ENCODE assay signal across 1 cellular context in the genomic region with DNA sequence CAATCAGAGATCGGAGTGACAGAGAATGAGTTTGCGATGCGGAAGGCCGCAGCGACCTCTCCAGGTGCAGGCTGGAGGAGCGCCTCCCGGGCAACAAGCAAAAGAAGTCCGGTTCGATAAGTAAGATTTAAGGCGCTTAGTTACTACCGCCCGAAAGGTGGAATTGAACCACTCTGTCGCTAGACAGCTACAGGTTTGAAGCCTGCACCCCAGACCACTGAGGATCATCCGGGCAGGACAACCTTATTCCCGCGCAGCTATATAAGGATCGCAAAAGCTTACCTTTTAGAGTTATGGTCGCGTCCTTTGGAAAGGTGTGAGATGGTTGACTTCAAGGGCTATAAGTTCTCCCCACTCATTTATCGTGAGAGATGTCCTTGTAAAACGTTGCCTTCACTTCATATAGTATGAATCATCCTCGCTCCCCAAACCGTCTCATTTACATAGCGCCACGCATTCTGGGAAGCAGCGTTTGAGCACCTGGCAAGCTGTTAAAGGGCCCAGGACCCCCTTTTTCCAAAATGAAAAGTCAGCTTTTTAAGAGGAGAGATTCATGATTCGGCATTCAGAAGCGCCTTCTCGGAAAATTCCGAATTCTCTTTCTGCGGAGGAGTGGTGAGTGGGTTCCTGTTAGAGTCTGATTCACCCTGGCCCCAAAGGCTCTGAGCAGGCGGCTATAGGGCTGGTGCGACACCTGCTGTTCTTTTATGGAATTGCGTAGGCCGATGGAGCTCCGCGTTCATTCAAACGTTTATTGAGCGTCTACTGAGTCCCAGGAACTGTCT.
A peak's percentile ranks its signal among the peaks of the same experiment; 100 is the strongest.
TF ChIP-seq lines count a peak whose summit lies in the region.

No MANE protein-coding gene starts in this region.

TF ChIP-seq in HepG2, 621 proteins besides CTCF, POLR2A, EP300 and RAD21 (continued from another document and continues in another):
- TF ChIP-seq, protein P1, sequence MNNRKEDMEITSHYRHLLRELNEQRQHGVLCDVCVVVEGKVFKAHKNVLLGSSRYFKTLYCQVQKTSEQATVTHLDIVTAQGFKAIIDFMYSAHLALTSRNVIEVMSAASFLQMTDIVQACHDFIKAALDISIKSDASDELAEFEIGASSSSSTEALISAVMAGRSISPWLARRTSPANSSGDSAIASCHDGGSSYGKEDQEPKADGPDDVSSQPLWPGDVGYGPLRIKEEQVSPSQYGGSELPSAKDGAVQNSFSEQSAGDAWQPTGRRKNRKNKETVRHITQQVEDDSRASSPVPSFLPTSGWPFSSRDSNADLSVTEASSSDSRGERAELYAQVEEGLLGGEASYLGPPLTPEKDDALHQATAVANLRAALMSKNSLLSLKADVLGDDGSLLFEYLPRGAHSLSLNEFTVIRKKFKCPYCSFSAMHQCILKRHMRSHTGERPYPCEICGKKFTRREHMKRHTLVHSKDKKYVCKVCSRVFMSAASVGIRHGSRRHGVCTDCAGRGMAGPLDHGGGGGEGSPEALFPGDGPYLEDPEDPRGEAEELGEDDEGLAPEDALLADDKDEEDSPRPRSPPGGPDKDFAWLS (CRISPR knock-in tag; IDR thresholded peaks at IDR 0.05; ENCODE audit: borderline replicate concordance) = no peak
- TF ChIP-seq, protein P2, sequence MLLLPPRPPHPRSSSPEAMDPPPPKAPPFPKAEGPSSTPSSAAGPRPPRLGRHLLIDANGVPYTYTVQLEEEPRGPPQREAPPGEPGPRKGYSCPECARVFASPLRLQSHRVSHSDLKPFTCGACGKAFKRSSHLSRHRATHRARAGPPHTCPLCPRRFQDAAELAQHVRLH (CRISPR knock-in tag; IDR thresholded peaks at IDR 0.05; ENCODE audit: borderline replicate concordance, low read depth) = peak; percentile 80
- TF ChIP-seq REL (CRISPR knock-in tag; conservative IDR thresholded peaks at IDR 0.05) = no peak
- no peak for TF ChIP-seq MLLT10 (CRISPR knock-in tag; IDR thresholded peaks at IDR 0.05)
- TF ChIP-seq SOX13 (IDR thresholded peaks at IDR 0.05) = no peak
- TF ChIP-seq SOX13 (CRISPR knock-in tag; conservative IDR thresholded peaks at IDR 0.05 in 1 of 2, IDR thresholded peaks at IDR 0.05 in 1 of 2) = peak in 1 of 2 experiments; percentile 25; a peak in 1 of 4 replicates
- TF ChIP-seq ZNF251 (CRISPR knock-in tag; IDR thresholded peaks at IDR 0.05) = no peak
- TF ChIP-seq, protein P3, sequence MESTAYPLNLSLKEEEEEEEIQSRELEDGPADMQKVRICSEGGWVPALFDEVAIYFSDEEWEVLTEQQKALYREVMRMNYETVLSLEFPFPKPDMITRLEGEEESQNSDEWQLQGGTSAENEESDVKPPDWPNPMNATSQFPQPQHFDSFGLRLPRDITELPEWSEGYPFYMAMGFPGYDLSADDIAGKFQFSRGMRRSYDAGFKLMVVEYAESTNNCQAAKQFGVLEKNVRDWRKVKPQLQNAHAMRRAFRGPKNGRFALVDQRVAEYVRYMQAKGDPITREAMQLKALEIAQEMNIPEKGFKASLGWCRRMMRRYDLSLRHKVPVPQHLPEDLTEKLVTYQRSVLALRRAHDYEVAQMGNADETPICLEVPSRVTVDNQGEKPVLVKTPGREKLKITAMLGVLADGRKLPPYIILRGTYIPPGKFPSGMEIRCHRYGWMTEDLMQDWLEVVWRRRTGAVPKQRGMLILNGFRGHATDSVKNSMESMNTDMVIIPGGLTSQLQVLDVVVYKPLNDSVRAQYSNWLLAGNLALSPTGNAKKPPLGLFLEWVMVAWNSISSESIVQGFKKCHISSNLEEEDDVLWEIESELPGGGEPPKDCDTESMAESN (CRISPR knock-in tag; conservative IDR thresholded peaks at IDR 0.05) = peak; percentile 70; the same call in 1 of the 2 replicates
- TF ChIP-seq HHEX (CRISPR knock-in tag; IDR thresholded peaks at IDR 0.05) = no peak
- TF ChIP-seq SP140L (CRISPR knock-in tag; IDR thresholded peaks at IDR 0.05; ENCODE audit: borderline replicate concordance) = no peak
- TF ChIP-seq XRCC5 (optimal IDR thresholded peaks at IDR 0.05; ENCODE audit: low read length) = peak; percentile 11
- no peak for TF ChIP-seq ZNF274 (CRISPR knock-in tag; IDR thresholded peaks at IDR 0.05)
- no peak for TF ChIP-seq ZNF446 (CRISPR knock-in tag; IDR thresholded peaks at IDR 0.05)
- TF ChIP-seq ATAD3A (CRISPR knock-in tag; IDR thresholded peaks at IDR 0.05) = no peak
- TF ChIP-seq, protein P4, sequence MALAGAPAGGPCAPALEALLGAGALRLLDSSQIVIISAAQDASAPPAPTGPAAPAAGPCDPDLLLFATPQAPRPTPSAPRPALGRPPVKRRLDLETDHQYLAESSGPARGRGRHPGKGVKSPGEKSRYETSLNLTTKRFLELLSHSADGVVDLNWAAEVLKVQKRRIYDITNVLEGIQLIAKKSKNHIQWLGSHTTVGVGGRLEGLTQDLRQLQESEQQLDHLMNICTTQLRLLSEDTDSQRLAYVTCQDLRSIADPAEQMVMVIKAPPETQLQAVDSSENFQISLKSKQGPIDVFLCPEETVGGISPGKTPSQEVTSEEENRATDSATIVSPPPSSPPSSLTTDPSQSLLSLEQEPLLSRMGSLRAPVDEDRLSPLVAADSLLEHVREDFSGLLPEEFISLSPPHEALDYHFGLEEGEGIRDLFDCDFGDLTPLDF (CRISPR knock-in tag; IDR thresholded peaks at IDR 0.05) = peak; percentile 63; the same call in 1 of the 2 replicates
- peak; percentile 43; the same call in 1 of the 2 replicates for TF ChIP-seq HDAC2 (CRISPR knock-in tag; IDR thresholded peaks at IDR 0.05)
- TF ChIP-seq ZNF672 (CRISPR knock-in tag; IDR thresholded peaks at IDR 0.05) = no peak
- TF ChIP-seq ZNF441 (CRISPR knock-in tag; IDR thresholded peaks at IDR 0.05; ENCODE audit: borderline replicate concordance) = peak; percentile 26; the same call in 1 of the 2 replicates
- peak; percentile 58; the same call in 1 of the 2 replicates for TF ChIP-seq ATF1 (CRISPR knock-in tag; IDR thresholded peaks at IDR 0.05)
- TF ChIP-seq, protein P5, sequence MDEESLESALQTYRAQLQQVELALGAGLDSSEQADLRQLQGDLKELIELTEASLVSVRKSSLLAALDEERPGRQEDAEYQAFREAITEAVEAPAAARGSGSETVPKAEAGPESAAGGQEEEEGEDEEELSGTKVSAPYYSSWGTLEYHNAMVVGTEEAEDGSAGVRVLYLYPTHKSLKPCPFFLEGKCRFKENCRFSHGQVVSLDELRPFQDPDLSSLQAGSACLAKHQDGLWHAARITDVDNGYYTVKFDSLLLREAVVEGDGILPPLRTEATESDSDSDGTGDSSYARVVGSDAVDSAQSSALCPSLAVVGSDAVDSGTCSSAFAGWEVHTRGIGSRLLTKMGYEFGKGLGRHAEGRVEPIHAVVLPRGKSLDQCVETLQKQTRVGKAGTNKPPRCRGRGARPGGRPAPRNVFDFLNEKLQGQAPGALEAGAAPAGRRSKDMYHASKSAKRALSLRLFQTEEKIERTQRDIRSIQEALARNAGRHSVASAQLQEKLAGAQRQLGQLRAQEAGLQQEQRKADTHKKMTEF (CRISPR knock-in tag; IDR thresholded peaks at IDR 0.05) = peak; percentile 89
- TF ChIP-seq, protein P6, sequence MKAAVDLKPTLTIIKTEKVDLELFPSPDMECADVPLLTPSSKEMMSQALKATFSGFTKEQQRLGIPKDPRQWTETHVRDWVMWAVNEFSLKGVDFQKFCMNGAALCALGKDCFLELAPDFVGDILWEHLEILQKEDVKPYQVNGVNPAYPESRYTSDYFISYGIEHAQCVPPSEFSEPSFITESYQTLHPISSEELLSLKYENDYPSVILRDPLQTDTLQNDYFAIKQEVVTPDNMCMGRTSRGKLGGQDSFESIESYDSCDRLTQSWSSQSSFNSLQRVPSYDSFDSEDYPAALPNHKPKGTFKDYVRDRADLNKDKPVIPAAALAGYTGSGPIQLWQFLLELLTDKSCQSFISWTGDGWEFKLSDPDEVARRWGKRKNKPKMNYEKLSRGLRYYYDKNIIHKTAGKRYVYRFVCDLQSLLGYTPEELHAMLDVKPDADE (CRISPR knock-in tag; IDR thresholded peaks at IDR 0.05) = no peak
- TF ChIP-seq ZFP37 (CRISPR knock-in tag; IDR thresholded peaks at IDR 0.05; ENCODE audit: borderline replicate concordance) = no peak
- TF ChIP-seq SUZ12 (IDR thresholded peaks at IDR 0.05; ENCODE audit: low read depth, low read length) = peak; percentile 36; the same call in 1 of the 2 replicates
- no peak; the same call in 1 of the 2 replicates for TF ChIP-seq RFX3 (CRISPR knock-in tag; IDR thresholded peaks at IDR 0.05)
- TF ChIP-seq ZNF335 (CRISPR knock-in tag; IDR thresholded peaks at IDR 0.05) = 0 out of 2 replicates have a peak, but pooled peaks have one; percentile 25
- peak; percentile 68; the same call in 1 of the 2 replicates for TF ChIP-seq PITX1 (CRISPR knock-in tag; IDR thresholded peaks at IDR 0.05)
- TF ChIP-seq ZNF430 (CRISPR knock-in tag; IDR thresholded peaks at IDR 0.05) = peak; percentile 77; the same call in 1 of the 2 replicates
- TF ChIP-seq LCORL (IDR thresholded peaks at IDR 0.05) = no peak
- TF ChIP-seq LCORL (CRISPR knock-in tag; IDR thresholded peaks at IDR 0.05) = peak; percentile 28; the same call in 1 of the 2 replicates
- TF ChIP-seq, protein P7, sequence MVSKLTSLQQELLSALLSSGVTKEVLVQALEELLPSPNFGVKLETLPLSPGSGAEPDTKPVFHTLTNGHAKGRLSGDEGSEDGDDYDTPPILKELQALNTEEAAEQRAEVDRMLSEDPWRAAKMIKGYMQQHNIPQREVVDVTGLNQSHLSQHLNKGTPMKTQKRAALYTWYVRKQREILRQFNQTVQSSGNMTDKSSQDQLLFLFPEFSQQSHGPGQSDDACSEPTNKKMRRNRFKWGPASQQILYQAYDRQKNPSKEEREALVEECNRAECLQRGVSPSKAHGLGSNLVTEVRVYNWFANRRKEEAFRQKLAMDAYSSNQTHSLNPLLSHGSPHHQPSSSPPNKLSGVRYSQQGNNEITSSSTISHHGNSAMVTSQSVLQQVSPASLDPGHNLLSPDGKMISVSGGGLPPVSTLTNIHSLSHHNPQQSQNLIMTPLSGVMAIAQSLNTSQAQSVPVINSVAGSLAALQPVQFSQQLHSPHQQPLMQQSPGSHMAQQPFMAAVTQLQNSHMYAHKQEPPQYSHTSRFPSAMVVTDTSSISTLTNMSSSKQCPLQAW (CRISPR knock-in tag; IDR thresholded peaks at IDR 0.05) = peak; percentile 74
- TF ChIP-seq ZNF543 (CRISPR knock-in tag; IDR thresholded peaks at IDR 0.05) = no peak
- no peak for TF ChIP-seq ARNT (IDR thresholded peaks at IDR 0.05)
- TF ChIP-seq HOXA3 (CRISPR knock-in tag; IDR thresholded peaks at IDR 0.05) = peak; percentile 72
- TF ChIP-seq SMAD3 (CRISPR knock-in tag; IDR thresholded peaks at IDR 0.05) = peak; percentile 85; the same call in 1 of the 2 replicates
- 0 out of 4 replicates have a peak, but pooled peaks of 1 of the 2 experiments have one; percentile 26 for TF ChIP-seq NR2F1 (CRISPR knock-in tag; IDR thresholded peaks at IDR 0.05)
- TF ChIP-seq ATM (IDR thresholded peaks at IDR 0.05; ENCODE audit: borderline replicate concordance) = no peak
- TF ChIP-seq, protein P8, sequence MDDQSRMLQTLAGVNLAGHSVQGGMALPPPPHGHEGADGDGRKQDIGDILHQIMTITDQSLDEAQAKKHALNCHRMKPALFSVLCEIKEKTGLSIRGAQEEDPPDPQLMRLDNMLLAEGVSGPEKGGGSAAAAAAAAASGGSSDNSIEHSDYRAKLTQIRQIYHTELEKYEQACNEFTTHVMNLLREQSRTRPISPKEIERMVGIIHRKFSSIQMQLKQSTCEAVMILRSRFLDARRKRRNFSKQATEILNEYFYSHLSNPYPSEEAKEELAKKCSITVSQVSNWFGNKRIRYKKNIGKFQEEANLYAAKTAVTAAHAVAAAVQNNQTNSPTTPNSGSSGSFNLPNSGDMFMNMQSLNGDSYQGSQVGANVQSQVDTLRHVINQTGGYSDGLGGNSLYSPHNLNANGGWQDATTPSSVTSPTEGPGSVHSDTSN (CRISPR knock-in tag; IDR thresholded peaks at IDR 0.05; ENCODE audit: borderline replicate concordance) = no peak
- TF ChIP-seq ZNF605 (CRISPR knock-in tag; IDR thresholded peaks at IDR 0.05) = peak; percentile 88; the same call in 1 of the 2 replicates
- TF ChIP-seq ZNF121 (CRISPR knock-in tag; IDR thresholded peaks at IDR 0.05) = no peak
- TF ChIP-seq ZNF781 (CRISPR knock-in tag; IDR thresholded peaks at IDR 0.05; ENCODE audit: borderline replicate concordance, not compliant biosample characterization) = peak; percentile 91
- no peak for TF ChIP-seq RORA (CRISPR knock-in tag; IDR thresholded peaks at IDR 0.05)
- peak; percentile 55; the same call in 1 of the 2 replicates for TF ChIP-seq GATAD1 (CRISPR knock-in tag; IDR thresholded peaks at IDR 0.05)
- TF ChIP-seq, protein P9, sequence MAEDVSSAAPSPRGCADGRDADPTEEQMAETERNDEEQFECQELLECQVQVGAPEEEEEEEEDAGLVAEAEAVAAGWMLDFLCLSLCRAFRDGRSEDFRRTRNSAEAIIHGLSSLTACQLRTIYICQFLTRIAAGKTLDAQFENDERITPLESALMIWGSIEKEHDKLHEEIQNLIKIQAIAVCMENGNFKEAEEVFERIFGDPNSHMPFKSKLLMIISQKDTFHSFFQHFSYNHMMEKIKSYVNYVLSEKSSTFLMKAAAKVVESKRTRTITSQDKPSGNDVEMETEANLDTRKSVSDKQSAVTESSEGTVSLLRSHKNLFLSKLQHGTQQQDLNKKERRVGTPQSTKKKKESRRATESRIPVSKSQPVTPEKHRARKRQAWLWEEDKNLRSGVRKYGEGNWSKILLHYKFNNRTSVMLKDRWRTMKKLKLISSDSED (CRISPR knock-in tag; IDR thresholded peaks at IDR 0.05) = no peak
- TF ChIP-seq MAFF (IDR thresholded peaks at IDR 0.05; ENCODE audit: low read depth, low read length) = peak; percentile 66; the same call in 1 of the 2 replicates
- TF ChIP-seq ZNF180 (CRISPR knock-in tag; IDR thresholded peaks at IDR 0.05; ENCODE audit: borderline replicate concordance, low read depth) = no peak
- TF ChIP-seq, protein P10, sequence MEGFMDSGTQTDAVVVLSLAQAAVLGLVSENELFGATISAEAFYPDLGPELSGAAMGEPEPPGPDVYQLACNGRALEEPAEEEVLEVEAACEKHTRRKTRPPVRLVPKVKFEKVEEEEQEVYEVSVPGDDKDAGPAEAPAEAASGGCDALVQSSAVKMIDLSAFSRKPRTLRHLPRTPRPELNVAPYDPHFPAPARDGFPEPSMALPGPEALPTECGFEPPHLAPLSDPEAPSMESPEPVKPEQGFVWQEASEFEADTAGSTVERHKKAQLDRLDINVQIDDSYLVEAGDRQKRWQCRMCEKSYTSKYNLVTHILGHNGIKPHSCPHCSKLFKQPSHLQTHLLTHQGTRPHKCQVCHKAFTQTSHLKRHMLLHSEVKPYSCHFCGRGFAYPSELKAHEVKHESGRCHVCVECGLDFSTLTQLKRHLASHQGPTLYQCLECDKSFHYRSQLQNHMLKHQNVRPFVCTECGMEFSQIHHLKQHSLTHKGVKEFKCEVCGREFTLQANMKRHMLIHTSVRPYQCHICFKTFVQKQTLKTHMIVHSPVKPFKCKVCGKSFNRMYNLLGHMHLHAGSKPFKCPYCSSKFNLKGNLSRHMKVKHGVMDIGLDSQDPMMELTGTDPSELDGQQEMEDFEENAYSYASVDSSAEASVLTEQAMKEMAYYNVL (CRISPR knock-in tag; IDR thresholded peaks at IDR 0.05; ENCODE audit: borderline replicate concordance) = peak; percentile 52; the same call in 1 of the 2 replicates
- TF ChIP-seq ZNF30 (CRISPR knock-in tag; IDR thresholded peaks at IDR 0.05) = no peak
- TF ChIP-seq ELF1 (CRISPR knock-in tag; IDR thresholded peaks at IDR 0.05) = peak; percentile 39; the same call in 1 of the 2 replicates
- TF ChIP-seq ZNF614 (CRISPR knock-in tag; IDR thresholded peaks at IDR 0.05; ENCODE audit: borderline replicate concordance) = peak; percentile 92
- TF ChIP-seq GTF3A (CRISPR knock-in tag; conservative IDR thresholded peaks at IDR 0.05) = no peak
- TF ChIP-seq SAFB2 (CRISPR knock-in tag; IDR thresholded peaks at IDR 0.05; ENCODE audit: borderline replicate concordance, low read depth) = no peak
